ENCODE assay signal across 9 cellular contexts in the genomic region with DNA sequence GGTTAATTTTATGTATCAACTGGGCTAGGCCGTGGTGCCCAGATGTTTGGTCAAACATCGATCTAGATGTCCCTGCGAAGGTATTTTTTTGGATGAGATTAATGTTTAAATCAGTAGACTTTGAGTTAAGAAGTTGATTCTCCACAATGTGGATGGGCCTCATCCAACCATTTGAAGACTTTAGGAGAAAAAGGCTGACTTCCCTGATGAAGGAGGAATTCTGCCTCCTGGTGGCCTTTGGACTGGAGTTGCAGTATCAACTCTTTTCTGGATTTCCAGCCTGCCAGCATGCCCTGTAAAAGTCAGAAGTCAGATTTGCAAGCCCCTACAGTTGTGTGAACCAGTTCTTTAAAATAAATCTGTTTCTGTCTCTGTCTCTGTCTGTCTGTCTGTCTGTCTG.
DNase-seq lines count a peak whose midpoint lies in the region; ATAC-seq and TF ChIP-seq lines count a peak whose summit lies in the region.
"Had no signal": no experiment of that assay in that cellular context is flagged by ENCODE, and none has a peak within 500 bp of the region (broad histone marks: within the 10 kb centered on the region; RNA-seq: fewer than 3 reads in every experiment).

No MANE protein-coding gene starts in this region.

- peak; percentile 3 for DNase-seq in NCI-H748 (lab: John Stamatoyannopoulos, UW; ENCODE audit: unreplicated experiment)
- no peak for DNase-seq in NCI-H748 treated with DMSO at 0.1 percent for 48 hours (lab: John Stamatoyannopoulos, UW)
- DNase-seq in globus pallidus (ENCODE audit: low spot score) = peak; percentile 29
- DNase-seq in superior temporal gyrus (ENCODE audit: extremely low spot score) = peak; percentile 26
- no peak for DNase-seq in NCI-H2107 (lab: John Stamatoyannopoulos, UW)
- no peak for DNase-seq in natural killer cell
- DNase-seq: aorta had no signal

- TF ChIP-seq CTCF in natural killer cell (IDR thresholded peaks at IDR 0.05) = no peak

- H3K4me3 Mint-ChIP-seq in natural killer cell = no peak overlapping the region

- no peaks in the 10 kb centered on the region for H3K9me3 Mint-ChIP-seq in natural killer cell

- H3K36me3 Mint-ChIP-seq in natural killer cell = no peaks in the 10 kb centered on the region

- H3K27me3 Mint-ChIP-seq in natural killer cell (ENCODE audit: low read depth in 2 of 2) = peaks cover 13 to 17% of the 10 kb centered on the region in 2 donors

- H3K27ac Mint-ChIP-seq in natural killer cell = no peak overlapping the region

- ATAC-seq in SK-N-SH treated with all-trans-retinoic acid at 6 μM for 48 hours = peak; percentile 73
- ATAC-seq in natural killer cell = no peak
- ATAC-seq in HG03196 (IDR thresholded peaks at IDR 0.05; ENCODE audit: unreplicated experiment) = no peak

- intact Hi-C loops in natural killer cell (cut with micrococcal nuclease) = loop anchor here (10.0 kb wide), 1 partner anchor 148 kb away; no protein-coding TSS in a partner anchor

- H3K4me1 Mint-ChIP-seq in natural killer cell = no peaks in the 10 kb centered on the region

TF ChIP-seq in SK-N-SH treated with all-trans-retinoic acid at 6 μM for 48 hours, 23 proteins besides CTCF, POLR2A, EP300 and RAD21:
- no peak for TF ChIP-seq ARNTL (CRISPR knock-in tag; IDR thresholded peaks at IDR 0.05; ENCODE audit: borderline replicate concordance, low read depth)
- no peak for TF ChIP-seq ZC3H10 (CRISPR knock-in tag; IDR thresholded peaks at IDR 0.05)
- TF ChIP-seq, protein P1, sequence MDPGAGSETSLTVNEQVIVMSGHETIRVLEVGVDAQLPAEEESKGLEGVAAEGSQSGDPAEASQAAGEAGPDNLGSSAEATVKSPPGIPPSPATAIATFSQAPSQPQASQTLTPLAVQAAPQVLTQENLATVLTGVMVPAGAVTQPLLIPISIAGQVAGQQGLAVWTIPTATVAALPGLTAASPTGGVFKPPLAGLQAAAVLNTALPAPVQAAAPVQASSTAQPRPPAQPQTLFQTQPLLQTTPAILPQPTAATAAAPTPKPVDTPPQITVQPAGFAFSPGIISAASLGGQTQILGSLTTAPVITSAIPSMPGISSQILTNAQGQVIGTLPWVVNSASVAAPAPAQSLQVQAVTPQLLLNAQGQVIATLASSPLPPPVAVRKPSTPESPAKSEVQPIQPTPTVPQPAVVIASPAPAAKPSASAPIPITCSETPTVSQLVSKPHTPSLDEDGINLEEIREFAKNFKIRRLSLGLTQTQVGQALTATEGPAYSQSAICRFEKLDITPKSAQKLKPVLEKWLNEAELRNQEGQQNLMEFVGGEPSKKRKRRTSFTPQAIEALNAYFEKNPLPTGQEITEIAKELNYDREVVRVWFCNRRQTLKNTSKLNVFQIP (CRISPR knock-in tag; IDR thresholded peaks at IDR 0.05; ENCODE audit: borderline replicate concordance, low read depth) = no peak
- no peak for TF ChIP-seq ZFP3 (CRISPR knock-in tag; IDR thresholded peaks at IDR 0.05)
- no peak for TF ChIP-seq TCF4 (CRISPR knock-in tag; IDR thresholded peaks at IDR 0.05; ENCODE audit: borderline replicate concordance)
- TF ChIP-seq ZNF8 (CRISPR knock-in tag; IDR thresholded peaks at IDR 0.05) = no peak
- TF ChIP-seq ISL1 (CRISPR knock-in tag; IDR thresholded peaks at IDR 0.05) = no peak
- TF ChIP-seq ZNF70 (CRISPR knock-in tag; IDR thresholded peaks at IDR 0.05) = no peak
- no peak for TF ChIP-seq CSDC2 (CRISPR knock-in tag; IDR thresholded peaks at IDR 0.05)
- TF ChIP-seq TOX (CRISPR knock-in tag; IDR thresholded peaks at IDR 0.05; ENCODE audit: borderline replicate concordance) = no peak
- TF ChIP-seq ZFP30 (CRISPR knock-in tag; IDR thresholded peaks at IDR 0.05) = no peak
- TF ChIP-seq ZNF565 (CRISPR knock-in tag; conservative IDR thresholded peaks at IDR 0.05; ENCODE audit: low read depth) = no peak
- no peak for TF ChIP-seq GLIS3 (CRISPR knock-in tag; IDR thresholded peaks at IDR 0.05)
- TF ChIP-seq, protein P2, sequence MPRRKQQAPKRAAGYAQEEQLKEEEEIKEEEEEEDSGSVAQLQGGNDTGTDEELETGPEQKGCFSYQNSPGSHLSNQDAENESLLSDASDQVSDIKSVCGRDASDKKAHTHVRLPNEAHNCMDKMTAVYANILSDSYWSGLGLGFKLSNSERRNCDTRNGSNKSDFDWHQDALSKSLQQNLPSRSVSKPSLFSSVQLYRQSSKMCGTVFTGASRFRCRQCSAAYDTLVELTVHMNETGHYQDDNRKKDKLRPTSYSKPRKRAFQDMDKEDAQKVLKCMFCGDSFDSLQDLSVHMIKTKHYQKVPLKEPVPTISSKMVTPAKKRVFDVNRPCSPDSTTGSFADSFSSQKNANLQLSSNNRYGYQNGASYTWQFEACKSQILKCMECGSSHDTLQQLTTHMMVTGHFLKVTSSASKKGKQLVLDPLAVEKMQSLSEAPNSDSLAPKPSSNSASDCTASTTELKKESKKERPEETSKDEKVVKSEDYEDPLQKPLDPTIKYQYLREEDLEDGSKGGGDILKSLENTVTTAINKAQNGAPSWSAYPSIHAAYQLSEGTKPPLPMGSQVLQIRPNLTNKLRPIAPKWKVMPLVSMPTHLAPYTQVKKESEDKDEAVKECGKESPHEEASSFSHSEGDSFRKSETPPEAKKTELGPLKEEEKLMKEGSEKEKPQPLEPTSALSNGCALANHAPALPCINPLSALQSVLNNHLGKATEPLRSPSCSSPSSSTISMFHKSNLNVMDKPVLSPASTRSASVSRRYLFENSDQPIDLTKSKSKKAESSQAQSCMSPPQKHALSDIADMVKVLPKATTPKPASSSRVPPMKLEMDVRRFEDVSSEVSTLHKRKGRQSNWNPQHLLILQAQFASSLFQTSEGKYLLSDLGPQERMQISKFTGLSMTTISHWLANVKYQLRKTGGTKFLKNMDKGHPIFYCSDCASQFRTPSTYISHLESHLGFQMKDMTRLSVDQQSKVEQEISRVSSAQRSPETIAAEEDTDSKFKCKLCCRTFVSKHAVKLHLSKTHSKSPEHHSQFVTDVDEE (CRISPR knock-in tag; IDR thresholded peaks at IDR 0.05) = no peak
- TF ChIP-seq, protein P3, sequence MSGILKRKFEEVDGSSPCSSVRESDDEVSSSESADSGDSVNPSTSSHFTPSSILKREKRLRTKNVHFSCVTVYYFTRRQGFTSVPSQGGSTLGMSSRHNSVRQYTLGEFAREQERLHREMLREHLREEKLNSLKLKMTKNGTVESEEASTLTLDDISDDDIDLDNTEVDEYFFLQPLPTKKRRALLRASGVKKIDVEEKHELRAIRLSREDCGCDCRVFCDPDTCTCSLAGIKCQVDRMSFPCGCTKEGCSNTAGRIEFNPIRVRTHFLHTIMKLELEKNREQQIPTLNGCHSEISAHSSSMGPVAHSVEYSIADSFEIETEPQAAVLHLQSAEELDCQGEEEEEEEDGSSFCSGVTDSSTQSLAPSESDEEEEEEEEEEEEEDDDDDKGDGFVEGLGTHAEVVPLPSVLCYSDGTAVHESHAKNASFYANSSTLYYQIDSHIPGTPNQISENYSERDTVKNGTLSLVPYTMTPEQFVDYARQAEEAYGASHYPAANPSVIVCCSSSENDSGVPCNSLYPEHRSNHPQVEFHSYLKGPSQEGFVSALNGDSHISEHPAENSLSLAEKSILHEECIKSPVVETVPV (CRISPR knock-in tag; IDR thresholded peaks at IDR 0.05) = no peak
- TF ChIP-seq OSR1 (CRISPR knock-in tag; IDR thresholded peaks at IDR 0.05) = no peak
- no peak for TF ChIP-seq SNAI2 (CRISPR knock-in tag; IDR thresholded peaks at IDR 0.05)
- TF ChIP-seq ESRRG (CRISPR knock-in tag; IDR thresholded peaks at IDR 0.05) = no peak
- TF ChIP-seq RARB (CRISPR knock-in tag; IDR thresholded peaks at IDR 0.05) = no peak

Comparison
In these comparisons a context has a peak if more than half of its experiments do, and no peak if none do; other contexts are left out.
1. DNase-seq: peak in NCI-H748 (single experiment), globus pallidus (single experiment) and superior temporal gyrus (single experiment); none in NCI-H748 treated with DMSO at 0.1 percent for 48 hours (single experiment), NCI-H2107 (single experiment) and natural killer cell (single experiment).